Comparison of ENCODE assay signal across 8 cellular contexts in the genomic region with DNA sequence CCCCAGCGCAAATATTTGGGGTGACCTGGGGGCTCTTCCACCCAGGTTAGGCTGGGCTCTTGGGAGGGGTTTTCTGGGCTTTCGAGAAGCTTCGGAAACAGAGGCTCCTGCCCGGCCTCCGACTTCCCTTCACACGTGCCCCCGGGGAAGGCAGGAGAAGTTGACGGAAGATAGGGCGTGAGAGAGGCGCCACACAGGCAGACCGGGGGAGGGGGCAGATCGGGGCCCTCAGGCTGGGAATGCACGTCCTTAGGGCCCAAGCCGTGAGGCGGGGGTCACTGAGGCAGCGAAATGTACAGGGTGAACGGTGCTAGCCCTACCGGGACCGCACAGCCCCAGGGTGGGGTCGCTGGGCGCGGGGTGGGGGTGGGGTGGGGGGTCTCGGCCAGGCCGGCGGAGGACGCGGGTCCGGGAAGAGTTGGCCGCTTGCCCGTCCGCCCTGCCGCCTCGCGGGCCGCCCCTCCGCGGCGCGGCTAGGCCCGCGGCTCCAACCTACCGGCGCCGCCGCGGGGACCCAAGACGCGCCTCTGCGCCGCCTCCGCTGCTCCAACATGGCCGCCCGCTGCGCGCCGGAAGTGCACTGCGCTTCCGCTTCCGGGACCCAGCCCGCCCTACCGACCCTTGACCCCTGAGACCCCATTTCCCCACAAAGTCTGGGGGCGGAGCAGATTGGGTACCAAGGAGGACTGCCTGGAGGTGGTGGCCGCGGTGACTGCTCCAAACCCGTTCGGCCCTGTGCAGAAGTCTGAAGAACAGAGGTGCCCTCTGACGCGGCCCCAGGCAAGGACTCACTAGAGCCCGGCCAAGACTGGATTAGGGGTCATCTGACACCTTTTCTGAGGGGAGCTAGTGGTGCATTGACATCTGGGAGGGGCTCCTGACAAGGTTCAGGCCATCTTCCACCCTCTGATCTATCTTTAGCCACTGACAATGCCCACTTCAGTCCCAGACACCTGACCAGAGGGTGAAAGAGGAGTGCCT. TPM values are rescaled to one million over a fixed set of nuclear protein-coding genes. Genes with fewer than 3 reads are reported as not detected.
DNase-seq lines count a peak whose midpoint lies in the region; ATAC-seq and TF ChIP-seq lines count a peak whose summit lies in the region.

A gene (minus strand): TSS at position 561 of the 981 bp plus-strand sequence. CDS start 2,123 bp downstream, outside the sequence.

- H3K9me3 Mint-ChIP-seq in activated T-cell treated with anti-CD3 and anti-CD28 coated beads, Interleukin-2, amount 50 U/mL, for 72 hours = no peaks in the 10 kb centered on the region
- H3K9me3 Mint-ChIP-seq in naive thymus-derived CD8-positive, alpha-beta T cell = no peaks in the 10 kb centered on the region
- H3K9me3 Mint-ChIP-seq in stimulated activated naive B cell treated with anti-CD40 and anti-IgM and Interleukin-4, amounts not matched to agents 10 μg/mL and 1 μg/mL and 100 μg/mL, for 72 hours = no peaks in the 10 kb centered on the region

- peak; percentile 28 to 39 for TF ChIP-seq POLR2A in Peyer's patch (IDR thresholded peaks at IDR 0.05)

- H3K36me3 ChIP-seq in Peyer's patch = peaks cover 0 to 19% (median 0%) of the 10 kb centered on the region in 3 donors
- H3K36me3 ChIP-seq in fibroblast of lung (ENCODE audit: control insufficient read depth, insufficient read depth, low read length) = peaks cover 19% of the 10 kb centered on the region

- H3K4me1 ChIP-seq in Peyer's patch (peaks cover 0 to 28% (median 4%) of the 10 kb centered on the region in 4 donors), fibroblast of lung (ENCODE audit: control insufficient read depth, extremely low read depth, insufficient read depth, low read length) (peaks cover 8% of the 10 kb centered on the region)

- H3K27ac ChIP-seq in Peyer's patch (peak within 1 kb of the TSS; percentile 78 to 94 (median 82)), fibroblast of lung (ENCODE audit: insufficient read depth, low read length) (peak within 1 kb of the TSS; percentile 75)

- peak within 1 kb of the TSS; percentile 76 for H3K4me2 ChIP-seq in fibroblast of lung (ENCODE audit: extremely low read depth, insufficient read depth, low read length)

- H3K9me3 ChIP-seq in Peyer's patch (no peaks in the 10 kb centered on the region), fibroblast of lung (ENCODE audit: control insufficient read depth, insufficient read depth, low read depth, low read length) (no peaks in the 10 kb centered on the region)

- POLR2A ChIA-PET in naive thymus-derived CD8-positive, alpha-beta T cell (lab: Charles Lee) = interaction anchor here (0.6 to 3.8 kb wide), 6 partner anchors 13 to 279 kb away, joined by 3 to 29 read pairs (median 6); a partner anchor contains a TSS

- TF ChIP-seq CTCF in Peyer's patch (IDR thresholded peaks at IDR 0.05) (no peak), fibroblast of lung (conservative IDR thresholded peaks at IDR 0.05 in 1 of 2, IDR thresholded peaks at IDR 0.05 in 1 of 2; ENCODE audit: low read depth in 1 of 2, low read length in 2 of 2) (no peak)

- no peaks in the 10 kb centered on the region for H3K27me3 Mint-ChIP-seq in activated T-cell treated with anti-CD3 and anti-CD28 coated beads, Interleukin-2, amount 50 U/mL, for 72 hours (ENCODE audit: low read depth)
- H3K27me3 Mint-ChIP-seq in naive thymus-derived CD8-positive, alpha-beta T cell = no peaks in the 10 kb centered on the region
- peaks cover 0 to 5% of the 10 kb centered on the region in 2 donors for H3K27me3 Mint-ChIP-seq in stimulated activated naive B cell treated with anti-CD40 and anti-IgM and Interleukin-4, amounts not matched to agents 10 μg/mL and 1 μg/mL and 100 μg/mL, for 72 hours

- peak within 1 kb of the TSS; percentile 77 to 98 (median 92) for H3K4me3 ChIP-seq in Peyer's patch
- H3K4me3 ChIP-seq in fibroblast of lung (replicated peaks in 1 of 4; ENCODE audit: control extremely low read depth in 1 of 4, insufficient read depth in 1 of 4, low read depth in 3 of 4, low read length in 4 of 4) = peak within 1 kb of the TSS; percentile 79 to 96 (median 86)

- peak within 1 kb of the TSS; percentile 83 for H3K9ac ChIP-seq in fibroblast of lung (ENCODE audit: insufficient read depth, low read length)

- no peaks in the 10 kb centered on the region for H4K20me1 ChIP-seq in fibroblast of lung (ENCODE audit: control insufficient read depth, extremely low read depth, insufficient read depth, low read length)

- peak within 1 kb of the TSS; percentile 94 for H3K27ac Mint-ChIP-seq in activated T-cell treated with anti-CD3 and anti-CD28 coated beads, Interleukin-2, amount 50 U/mL, for 72 hours
- peak within 1 kb of the TSS; percentile 91 to 98 (median 95) for H3K27ac Mint-ChIP-seq in naive thymus-derived CD8-positive, alpha-beta T cell
- peak within 1 kb of the TSS; percentile 98 for H3K27ac Mint-ChIP-seq in stimulated activated naive B cell treated with anti-CD40 and anti-IgM and Interleukin-4, amounts not matched to agents 10 μg/mL and 1 μg/mL and 100 μg/mL, for 72 hours

- ATAC-seq in HG03520 (IDR thresholded peaks at IDR 0.05; ENCODE audit: unreplicated experiment) = peak; percentile 65
- peak; percentile 84 for ATAC-seq in activated T-cell treated with anti-CD3 and anti-CD28 coated beads, Interleukin-2, amount 50 U/mL, for 72 hours (replicated peaks in 1 of 2)
- peak; percentile 82 to 86 for ATAC-seq in naive thymus-derived CD8-positive, alpha-beta T cell
- peak; percentile 88 to 89 for ATAC-seq in stimulated activated naive B cell treated with anti-CD40 and anti-IgM and Interleukin-4, amounts not matched to agents 10 μg/mL and 1 μg/mL and 100 μg/mL, for 72 hours (replicated peaks)

- H3K27me3 ChIP-seq in Peyer's patch = no peaks in the 10 kb centered on the region
- no peaks in the 10 kb centered on the region for H3K27me3 ChIP-seq in fibroblast of lung (ENCODE audit: control insufficient read depth, insufficient read depth, low read length)

- H3K79me2 ChIP-seq in fibroblast of lung (ENCODE audit: control insufficient read depth, insufficient read depth, low read length) = peaks cover 26% of the 10 kb centered on the region

- H2AFZ ChIP-seq in fibroblast of lung (ENCODE audit: low read length) = peak within 1 kb of the TSS; percentile 99

- H3K4me1 Mint-ChIP-seq in activated T-cell treated with anti-CD3 and anti-CD28 coated beads, Interleukin-2, amount 50 U/mL, for 72 hours (ENCODE audit: low read depth) = peaks cover 55% of the 10 kb centered on the region
- peaks cover 22 to 55% (median 43%) of the 10 kb centered on the region in 4 donors for H3K4me1 Mint-ChIP-seq in naive thymus-derived CD8-positive, alpha-beta T cell
- peaks cover 28 to 44% of the 10 kb centered on the region in 2 donors for H3K4me1 Mint-ChIP-seq in stimulated activated naive B cell treated with anti-CD40 and anti-IgM and Interleukin-4, amounts not matched to agents 10 μg/mL and 1 μg/mL and 100 μg/mL, for 72 hours

- DNase-seq in NCI-H82 (lab: John Stamatoyannopoulos, UW) (peak; percentile 79), NCI-H82 treated with DMSO at 0.1 percent for 48 hours (lab: John Stamatoyannopoulos, UW; ENCODE audit: unreplicated experiment) (no peak), Peyer's patch (peak; percentile 61 to 83 (median 82)), fibroblast of lung (ENCODE audit: low read depth in 2 of 2) (peak; percentile 54 to 72)
- peak; percentile 85 to 88 for DNase-seq in activated T-cell treated with anti-CD3 and anti-CD28 coated beads, Interleukin-2, amount 50 U/mL, for 72 hours
- DNase-seq in naive thymus-derived CD8-positive, alpha-beta T cell = peak; percentile 59 to 86 (median 72)
- peak; percentile 73 for DNase-seq in stimulated activated naive B cell treated with anti-CD40 and anti-IgM and Interleukin-4, amounts not matched to agents 10 μg/mL and 1 μg/mL and 100 μg/mL, for 72 hours

- H3K36me3 Mint-ChIP-seq in activated T-cell treated with anti-CD3 and anti-CD28 coated beads, Interleukin-2, amount 50 U/mL, for 72 hours (ENCODE audit: insufficient read depth in 2 of 2) = peaks cover 6 to 10% of the 10 kb centered on the region in 2 donors
- H3K36me3 Mint-ChIP-seq in naive thymus-derived CD8-positive, alpha-beta T cell = peaks cover 0 to 19% (median 0%) of the 10 kb centered on the region in 3 donors
- H3K36me3 Mint-ChIP-seq in stimulated activated naive B cell treated with anti-CD40 and anti-IgM and Interleukin-4, amounts not matched to agents 10 μg/mL and 1 μg/mL and 100 μg/mL, for 72 hours = peaks cover 13 to 39% of the 10 kb centered on the region in 2 donors

- peak within 1 kb of the TSS; percentile 91 to 98 for H3K4me3 Mint-ChIP-seq in activated T-cell treated with anti-CD3 and anti-CD28 coated beads, Interleukin-2, amount 50 U/mL, for 72 hours
- H3K4me3 Mint-ChIP-seq in naive thymus-derived CD8-positive, alpha-beta T cell = peak within 1 kb of the TSS; percentile 89 to 98 (median 92)
- H3K4me3 Mint-ChIP-seq in stimulated activated naive B cell treated with anti-CD40 and anti-IgM and Interleukin-4, amounts not matched to agents 10 μg/mL and 1 μg/mL and 100 μg/mL, for 72 hours = peak within 1 kb of the TSS; percentile 93 to 99

RNA-seq across cellular contexts. Expression of the gene that starts here (rescaled TPM):
- total RNA-seq in Peyer's patch (10 to 100 TPM; 12.4 to 39.3 (median 37.5) TPM), fibroblast of lung (16.4 and 17.8 TPM in 2 replicates)
- total RNA-seq in activated T-cell treated with anti-CD3 and anti-CD28 coated beads, Interleukin-2, amount 50 U/mL, for 72 hours = 10 to 100 TPM; 15.7 to 16.8 TPM
- polyA plus RNA-seq in fibroblast of lung = 13.0 and 16.1 TPM in 2 replicates
- 18.0 and 23.2 TPM in 2 replicates for polyA plus RNA-seq in fibroblast of lung (2012)
- polyA minus RNA-seq in fibroblast of lung (ENCODE audit: low replicate concordance) = 55.6 and 70.5 TPM in 2 replicates
- 10 to 100 TPM; 44.0 to 44.7 TPM for total RNA-seq in naive thymus-derived CD8-positive, alpha-beta T cell
- polyA plus RNA-seq in naive thymus-derived CD8-positive, alpha-beta T cell = 1 to 10 TPM; 1.6 to 2.0 (median 1.8) TPM
